Comparison of ENCODE assay signal across 18 cellular contexts in genomic region chr10:55233090-55233489, GRCh38.
DNase-seq lines count a peak whose midpoint lies in the region; ATAC-seq, FAIRE-seq and TF ChIP-seq lines count a peak whose summit lies in the region.
"Had no signal": no experiment of that assay in that cellular context is flagged by ENCODE, and none has a peak within 500 bp of the region (broad histone marks: within the 10 kb centered on the region; RNA-seq: fewer than 3 reads in every experiment).

No MANE protein-coding gene starts in this region.

- no peaks in the 10 kb centered on the region for H3K4me1 ChIP-seq in A549
- H3K4me1 ChIP-seq: right atrium auricular region had no signal

- H3K27me3 Mint-ChIP-seq in activated CD4-positive, alpha-beta T cell treated with anti-CD3 and anti-CD28 coated beads, Interleukin-2, amount 10 ng/mL, durations not matched to agents 24 days and 14 days, result no peaks in the 10 kb centered on the region
- no peaks in the 10 kb centered on the region for H3K27me3 Mint-ChIP-seq in HFFc6 (ENCODE audit: insufficient read depth)
- H3K27me3 Mint-ChIP-seq: IgD-negative memory B cell; stimulated activated naive B cell treated with anti-CD40 and anti-IgM and Interleukin-4, amounts not matched to agents 10 μg/mL and 1 μg/mL and 100 μg/mL, for 72 hours; type B pancreatic cell had no signal

- FAIRE-seq in A549 (lab: Jason Lieb, UNC) (no peak), colon (lab: Jason Lieb, UNC) (peak; percentile 75)

- peak overlapping the region; percentile 12; the same call in 1 of the 3 replicates for H3K4me2 ChIP-seq in A549

- H3K27ac Mint-ChIP-seq in activated CD4-positive, alpha-beta T cell treated with anti-CD3 and anti-CD28 coated beads, Interleukin-2, amount 10 ng/mL, durations not matched to agents 24 days and 14 days, result no peak overlapping the region
- H3K27ac Mint-ChIP-seq in HFFc6, result no peak overlapping the region
- H3K27ac Mint-ChIP-seq: activated T-helper 1 cell treated with anti-CD3 and anti-CD28 coated beads, Interleukin-12 subunit alpha, Interleukin-12 subunit beta, Interleukin-2, Interleukin-4 antibody, amounts not matched to agents 30 ng/mL and 10 ng/mL and 1 ng/mL, durations not matched to agents 14 hours and 24 hours and 36 hours; CD14-positive monocyte; IgD-negative memory B cell; stimulated activated naive B cell treated with anti-CD40 and anti-IgM and Interleukin-4, amounts not matched to agents 10 μg/mL and 1 μg/mL and 100 μg/mL, for 72 hours; type B pancreatic cell had no signal

- no peaks in the 10 kb centered on the region for H3K9me3 Mint-ChIP-seq in activated CD4-positive, alpha-beta T cell treated with anti-CD3 and anti-CD28 coated beads, Interleukin-2, amount 10 ng/mL, durations not matched to agents 24 days and 14 days
- H3K9me3 Mint-ChIP-seq in HFFc6, result no peaks in the 10 kb centered on the region
- H3K9me3 Mint-ChIP-seq: activated T-helper 1 cell treated with anti-CD3 and anti-CD28 coated beads, Interleukin-12 subunit alpha, Interleukin-12 subunit beta, Interleukin-2, Interleukin-4 antibody, amounts not matched to agents 30 ng/mL and 10 ng/mL and 1 ng/mL, durations not matched to agents 14 hours and 24 hours and 36 hours; CD14-positive monocyte; IgD-negative memory B cell; type B pancreatic cell had no signal

- POLR2A ChIA-PET in A549 (lab: Yijun Ruan, JAX), result no interaction called here

- no peaks in the 10 kb centered on the region for H3K36me3 Mint-ChIP-seq in activated CD4-positive, alpha-beta T cell treated with anti-CD3 and anti-CD28 coated beads, Interleukin-2, amount 10 ng/mL, durations not matched to agents 24 days and 14 days (ENCODE audit: low read depth)
- H3K36me3 Mint-ChIP-seq in HFFc6 (ENCODE audit: low read depth), result no peaks in the 10 kb centered on the region
- H3K36me3 Mint-ChIP-seq: CD14-positive monocyte; IgD-negative memory B cell; stimulated activated naive B cell treated with anti-CD40 and anti-IgM and Interleukin-4, amounts not matched to agents 10 μg/mL and 1 μg/mL and 100 μg/mL, for 72 hours; type B pancreatic cell had no signal

- H3K9me3 ChIP-seq in A549, result 0 out of 3 replicates have a peak, but pooled peaks cover 3% of the 10 kb centered on the region
- H3K9me3 ChIP-seq: right atrium auricular region had no signal

- WGBS in A549 (ENCODE audit: missing lambda C conversion rate), result 5% methylated on average over 3 of the region's 3 CpGs

- no peak for TF ChIP-seq CTCF in A549 (IDR thresholded peaks at IDR 0.05)
- no peak for TF ChIP-seq CTCF in HFFc6 (IDR thresholded peaks at IDR 0.05)

- no peak for TF ChIP-seq RAD21 in A549 (conservative IDR thresholded peaks at IDR 0.05 in 1 of 2, IDR thresholded peaks at IDR 0.05 in 1 of 2)

- no peak for TF ChIP-seq POLR2A in A549 (IDR thresholded peaks at IDR 0.05; ENCODE audit: low read length)

- TF ChIP-seq EP300 in A549 (IDR thresholded peaks at IDR 0.05), result no peak

- ATAC-seq in A549 (no peak), GM19351 (IDR thresholded peaks at IDR 0.05; ENCODE audit: unreplicated experiment) (peak; percentile 50), HG03432 (IDR thresholded peaks at IDR 0.05; ENCODE audit: unreplicated experiment) (peak; percentile 61)
- ATAC-seq in stimulated activated naive CD8-positive, alpha-beta T cell treated with anti-CD3 and anti-CD28 coated beads, Interleukin-15, Interleukin-2, amounts not matched to agents 100 U/mL and 50 U/mL, for 24 hours, result no peak
- ATAC-seq: left colon; stimulated activated naive B cell treated with anti-CD40 and anti-IgM and Interleukin-4, amounts not matched to agents 10 μg/mL and 1 μg/mL and 100 μg/mL, for 72 hours had no signal

- H3K27ac ChIP-seq in A549, result no peak overlapping the region
- H3K27ac ChIP-seq: right atrium auricular region had no signal

- DNase-seq in A549 (ENCODE audit: low read depth in 1 of 2, low spot score in 1 of 2) (no peak), HFFc6 (no peak)
- no peak for DNase-seq in activated effector memory CD4-positive, alpha-beta T cell treated with anti-CD3 and anti-CD28 coated beads, Interleukin-2, amount 50 U/mL, for 16 hours
- no peak for DNase-seq in activated CD4-positive, alpha-beta T cell treated with anti-CD3 and anti-CD28 coated beads, Interleukin-2, amount 10 ng/mL, durations not matched to agents 24 days and 14 days
- DNase-seq in stimulated activated naive CD8-positive, alpha-beta T cell treated with anti-CD3 and anti-CD28 coated beads, Interleukin-15, Interleukin-2, amounts not matched to agents 100 U/mL and 50 U/mL, for 24 hours, result no peak
- DNase-seq: left colon; NCI-H1092; NCI-H2081 treated with DMSO at 0.1 percent for 48 hours; NCI-H510A; stimulated activated naive B cell treated with anti-CD40 and anti-IgM and Interleukin-4, amounts not matched to agents 10 μg/mL and 1 μg/mL and 100 μg/mL, for 72 hours had no signal

- intact Hi-C loops in activated CD4-positive, alpha-beta T cell treated with anti-CD3 and anti-CD28 coated beads, Interleukin-2, amount 10 ng/mL, durations not matched to agents 24 days and 14 days (cut with micrococcal nuclease), result no loop called here

- H3K4me1 Mint-ChIP-seq in activated CD4-positive, alpha-beta T cell treated with anti-CD3 and anti-CD28 coated beads, Interleukin-2, amount 10 ng/mL, durations not matched to agents 24 days and 14 days, result no peaks in the 10 kb centered on the region
- H3K4me1 Mint-ChIP-seq in HFFc6 (ENCODE audit: low read depth), result no peaks in the 10 kb centered on the region
- H3K4me1 Mint-ChIP-seq: CD14-positive monocyte; IgD-negative memory B cell; stimulated activated naive B cell treated with anti-CD40 and anti-IgM and Interleukin-4, amounts not matched to agents 10 μg/mL and 1 μg/mL and 100 μg/mL, for 72 hours had no signal

- no peak overlapping the region for H3K4me3 Mint-ChIP-seq in activated CD4-positive, alpha-beta T cell treated with anti-CD3 and anti-CD28 coated beads, Interleukin-2, amount 10 ng/mL, durations not matched to agents 24 days and 14 days
- H3K4me3 Mint-ChIP-seq in HFFc6, result no peak overlapping the region
- H3K4me3 Mint-ChIP-seq: activated T-helper 1 cell treated with anti-CD3 and anti-CD28 coated beads, Interleukin-12 subunit alpha, Interleukin-12 subunit beta, Interleukin-2, Interleukin-4 antibody, amounts not matched to agents 30 ng/mL and 10 ng/mL and 1 ng/mL, durations not matched to agents 14 hours and 24 hours and 36 hours; CD14-positive monocyte; stimulated activated naive B cell treated with anti-CD40 and anti-IgM and Interleukin-4, amounts not matched to agents 10 μg/mL and 1 μg/mL and 100 μg/mL, for 72 hours; type B pancreatic cell had no signal

- CTCF ChIA-PET in A549 (lab: Yijun Ruan, JAX), result no interaction called here

- no peak overlapping the region for H3K4me3 ChIP-seq in A549
- H3K4me3 ChIP-seq: right atrium auricular region had no signal

TF ChIP-seq in A549, 52 proteins besides CTCF, POLR2A, EP300 and RAD21:
- TF ChIP-seq JUN (IDR thresholded peaks at IDR 0.05), result no peak
- no peak for TF ChIP-seq ZC3H11A (IDR thresholded peaks at IDR 0.05)
- TF ChIP-seq CBX2 (IDR thresholded peaks at IDR 0.05; ENCODE audit: borderline replicate concordance, low read depth), result no peak
- TF ChIP-seq NR3C1 (IDR thresholded peaks at IDR 0.05), result no peak
- TF ChIP-seq RCOR1 (IDR thresholded peaks at IDR 0.05; ENCODE audit: low read depth, low read length), result no peak
- TF ChIP-seq FOXS1 (CRISPR knock-in tag; IDR thresholded peaks at IDR 0.05), result no peak
- TF ChIP-seq KDM5A (IDR thresholded peaks at IDR 0.05), result no peak
- TF ChIP-seq, protein P1, sequence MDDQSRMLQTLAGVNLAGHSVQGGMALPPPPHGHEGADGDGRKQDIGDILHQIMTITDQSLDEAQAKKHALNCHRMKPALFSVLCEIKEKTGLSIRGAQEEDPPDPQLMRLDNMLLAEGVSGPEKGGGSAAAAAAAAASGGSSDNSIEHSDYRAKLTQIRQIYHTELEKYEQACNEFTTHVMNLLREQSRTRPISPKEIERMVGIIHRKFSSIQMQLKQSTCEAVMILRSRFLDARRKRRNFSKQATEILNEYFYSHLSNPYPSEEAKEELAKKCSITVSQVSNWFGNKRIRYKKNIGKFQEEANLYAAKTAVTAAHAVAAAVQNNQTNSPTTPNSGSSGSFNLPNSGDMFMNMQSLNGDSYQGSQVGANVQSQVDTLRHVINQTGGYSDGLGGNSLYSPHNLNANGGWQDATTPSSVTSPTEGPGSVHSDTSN (IDR thresholded peaks at IDR 0.05), result no peak
- no peak for TF ChIP-seq BCL3 (IDR thresholded peaks at IDR 0.05)
- TF ChIP-seq HEYL (CRISPR knock-in tag; IDR thresholded peaks at IDR 0.05), result no peak
TF ChIP-seq in A549: peak in this region for 0.

Comparison
In these comparisons a context has a peak if more than half of its experiments do, and no peak if none do; other contexts are left out.
1. ATAC-seq: peak in GM19351 (single experiment) and HG03432 (single experiment); none in A549 (0 of 2) and stimulated activated naive CD8-positive, alpha-beta T cell treated with anti-CD3 and anti-CD28 coated beads, Interleukin-15, Interleukin-2, amounts not matched to agents 100 U/mL and 50 U/mL, for 24 hours (single experiment).